Comparison of ENCODE assay signal across 9 cellular contexts in genomic region chr1:181485276-181486097, GRCh38. TPM values are rescaled to one million over a fixed set of nuclear protein-coding genes. Genes with fewer than 3 reads are reported as not detected.
A peak's percentile ranks its signal among the peaks of the same experiment; 100 is the strongest.
DNase-seq lines count a peak whose midpoint lies in the region; ATAC-seq and TF ChIP-seq lines count a peak whose summit lies in the region.
"Had no signal": no experiment of that assay in that cellular context is flagged by ENCODE, and none has a peak within 500 bp of the region (broad histone marks: within the 10 kb centered on the region; RNA-seq: fewer than 3 reads in every experiment).

No MANE protein-coding gene starts in this region.

- no peak overlapping the region for H3K27ac Mint-ChIP-seq in CD8-positive, alpha-beta T cell
- H3K27ac Mint-ChIP-seq in activated naive CD8-positive, alpha-beta T cell treated with anti-CD3 and anti-CD28 coated beads, Interleukin-2, amount 50 U/mL, for 24 hours, result no peak overlapping the region
- peak overlapping the region in 1 of 3 experiments; percentile 73 for H3K27ac Mint-ChIP-seq in nephron

- no peak for TF ChIP-seq CTCF in CD8-positive, alpha-beta T cell (IDR thresholded peaks at IDR 0.05)
- no peak for TF ChIP-seq CTCF in nephron (IDR thresholded peaks at IDR 0.05; ENCODE audit: unreplicated experiment in 3 of 3)

- DNase-seq in CD8-positive, alpha-beta T cell, result no peak
- peak; percentile 12 for DNase-seq in activated naive CD8-positive, alpha-beta T cell treated with anti-CD3 and anti-CD28 coated beads, Interleukin-2, amount 50 U/mL, for 24 hours
- DNase-seq in EL (no peak), NCI-H2081 treated with DMSO at 0.1 percent for 48 hours (lab: John Stamatoyannopoulos, UW) (no peak), HUDEP-2 (lab: John Stamatoyannopoulos, UW; ENCODE audit: unreplicated experiment in 76 of 76) (no peak)

- intact Hi-C loops in CD8-positive, alpha-beta T cell (cut with DNase I, micrococcal nuclease), result no loop called here

- H3K9me3 ChIP-seq in CD8-positive, alpha-beta T cell (ENCODE audit: low read length), result no peaks in the 10 kb centered on the region
- H3K9me3 ChIP-seq: adrenal gland had no signal

- peaks cover 64% of the 10 kb centered on the region for H3K27me3 Mint-ChIP-seq in CD8-positive, alpha-beta T cell (ENCODE audit: low read depth)
- peaks cover 71% of the 10 kb centered on the region for H3K27me3 Mint-ChIP-seq in activated naive CD8-positive, alpha-beta T cell treated with anti-CD3 and anti-CD28 coated beads, Interleukin-2, amount 50 U/mL, for 24 hours
- H3K27me3 Mint-ChIP-seq in nephron (ENCODE audit: low read depth), result peaks cover 94% of the 10 kb centered on the region

- no peaks in the 10 kb centered on the region for H3K36me3 ChIP-seq in CD8-positive, alpha-beta T cell (ENCODE audit: insufficient read depth, low read length)
- H3K36me3 ChIP-seq: adrenal gland had no signal

- ATAC-seq in CD8-positive, alpha-beta T cell, result peak; percentile 26
- ATAC-seq in GM19035 (IDR thresholded peaks at IDR 0.05; ENCODE audit: unreplicated experiment), result peak; percentile 58
- ATAC-seq in HG03432 (IDR thresholded peaks at IDR 0.05; ENCODE audit: unreplicated experiment), result peak; percentile 45
- ATAC-seq in activated naive CD8-positive, alpha-beta T cell treated with anti-CD3 and anti-CD28 coated beads, Interleukin-2, amount 50 U/mL, for 24 hours, result no peak

- CTCF ChIA-PET in CD8-positive, alpha-beta T cell (lab: Charles Lee), result interaction anchor here (1.2 kb wide), 1 partner anchor 19 kb away, joined by 4 read pairs; no protein-coding TSS in a partner anchor

- H3K4me1 Mint-ChIP-seq in CD8-positive, alpha-beta T cell (ENCODE audit: low read depth), result peaks cover 17% of the 10 kb centered on the region
- H3K4me1 Mint-ChIP-seq in activated naive CD8-positive, alpha-beta T cell treated with anti-CD3 and anti-CD28 coated beads, Interleukin-2, amount 50 U/mL, for 24 hours, result peaks cover 12% of the 10 kb centered on the region
- peaks cover 55% of the 10 kb centered on the region for H3K4me1 Mint-ChIP-seq in nephron

- H3K4me1 ChIP-seq in CD8-positive, alpha-beta T cell (ENCODE audit: insufficient read depth, low read length), result peaks cover 4% of the 10 kb centered on the region

- no peak overlapping the region for H3K4me3 Mint-ChIP-seq in CD8-positive, alpha-beta T cell
- H3K4me3 Mint-ChIP-seq in activated naive CD8-positive, alpha-beta T cell treated with anti-CD3 and anti-CD28 coated beads, Interleukin-2, amount 50 U/mL, for 24 hours, result no peak overlapping the region
- H3K4me3 Mint-ChIP-seq in nephron, result peak overlapping the region; percentile 64 to 85 (median 83)

- H3K9me3 Mint-ChIP-seq in CD8-positive, alpha-beta T cell, result no peaks in the 10 kb centered on the region
- H3K9me3 Mint-ChIP-seq in activated naive CD8-positive, alpha-beta T cell treated with anti-CD3 and anti-CD28 coated beads, Interleukin-2, amount 50 U/mL, for 24 hours, result no peaks in the 10 kb centered on the region
- H3K9me3 Mint-ChIP-seq in nephron, result peaks cover 3% of the 10 kb centered on the region

- no peaks in the 10 kb centered on the region for H3K36me3 Mint-ChIP-seq in CD8-positive, alpha-beta T cell
- no peaks in the 10 kb centered on the region for H3K36me3 Mint-ChIP-seq in activated naive CD8-positive, alpha-beta T cell treated with anti-CD3 and anti-CD28 coated beads, Interleukin-2, amount 50 U/mL, for 24 hours (ENCODE audit: low read depth)
- H3K36me3 Mint-ChIP-seq in nephron (ENCODE audit: low read depth), result no peaks in the 10 kb centered on the region

- H3K4me3 ChIP-seq in CD8-positive, alpha-beta T cell (ENCODE audit: low read depth, low read length), result no peak overlapping the region
- H3K4me3 ChIP-seq: adrenal gland had no signal

- H3K27ac ChIP-seq in CD8-positive, alpha-beta T cell (ENCODE audit: low read depth, low read length), result no peak overlapping the region
- H3K27ac ChIP-seq: adrenal gland had no signal

- POLR2A ChIA-PET in CD8-positive, alpha-beta T cell (lab: Charles Lee), result no interaction called here

- peaks cover 13% of the 10 kb centered on the region for H3K27me3 ChIP-seq in CD8-positive, alpha-beta T cell (ENCODE audit: insufficient read depth, low read length)

RNA-seq across cellular contexts. Expression of gene CACNA1E, which starts 2.2 kb away (rescaled TPM):
- total RNA-seq in CD8-positive, alpha-beta T cell, result not detected

Comparison
In these comparisons a context has a peak if more than half of its experiments do, and no peak if none do; other contexts are left out.
1. H3K4me3 Mint-ChIP-seq: peak in nephron (3 of 3); none in CD8-positive, alpha-beta T cell (single experiment) and activated naive CD8-positive, alpha-beta T cell treated with anti-CD3 and anti-CD28 coated beads, Interleukin-2, amount 50 U/mL, for 24 hours (single experiment).